8 cellular contexts compared by ENCODE assay signal in genomic region chr5:68217476-68217984, GRCh38. TPM values are rescaled to one million over a fixed set of nuclear protein-coding genes. Genes with fewer than 3 reads are reported as not detected.
DNase-seq lines count a peak whose midpoint lies in the region; ATAC-seq and TF ChIP-seq lines count a peak whose summit lies in the region.

No MANE protein-coding gene starts in this region.

- TF ChIP-seq POLR2A in esophagus squamous epithelium (IDR thresholded peaks at IDR 0.05): no peak
- no peak for TF ChIP-seq POLR2A in gastrocnemius medialis (IDR thresholded peaks at IDR 0.05)

- H3K27me3 ChIP-seq in SJSA1 (replicated peaks) (no peaks in the 10 kb centered on the region), esophagus squamous epithelium (no peaks in the 10 kb centered on the region), gastrocnemius medialis (no peaks in the 10 kb centered on the region)

- H3K4me1 ChIP-seq in SJSA1 (replicated peaks): peaks cover 6% of the 10 kb centered on the region
- H3K4me1 ChIP-seq in esophagus squamous epithelium: peaks cover 0 to 55% (median 12%) of the 10 kb centered on the region in 3 donors
- H3K4me1 ChIP-seq in gastrocnemius medialis: peaks cover 30 to 36% of the 10 kb centered on the region in 2 donors

- no peak for ATAC-seq in gastrocnemius medialis
- ATAC-seq in GM21825 (IDR thresholded peaks at IDR 0.05; ENCODE audit: unreplicated experiment): no peak
- ATAC-seq in HG02610 (IDR thresholded peaks at IDR 0.05; ENCODE audit: unreplicated experiment): no peak

- H3K27ac ChIP-seq in SJSA1 (no peak overlapping the region), esophagus squamous epithelium (peak overlapping the region; percentile 93 to 98 (median 96)), gastrocnemius medialis (peak overlapping the region; percentile 94 to 98 (median 96))

- H3K9me3 ChIP-seq in SJSA1 (replicated peaks) (no peaks in the 10 kb centered on the region), esophagus squamous epithelium (no peaks in the 10 kb centered on the region), gastrocnemius medialis (no peaks in the 10 kb centered on the region)

- WGBS in esophagus squamous epithelium, 2 donors: 7 to 17% methylated on average over 6 of the region's 6 CpGs

- H3K36me3 ChIP-seq in SJSA1: peaks cover 12% of the 10 kb centered on the region
- H3K36me3 ChIP-seq in esophagus squamous epithelium: peaks cover 0 to 14% (median 0%) of the 10 kb centered on the region in 3 donors
- H3K36me3 ChIP-seq in gastrocnemius medialis: peaks cover 0 to 11% of the 10 kb centered on the region in 2 donors

- in situ Hi-C loops in gastrocnemius medialis (cut with MboI; ENCODE audit: low sequenced_read_pairs in 4 of 4): loop anchor here in 1 of 4 donors (25.0 kb wide), 1 partner anchor 730 kb away; no protein-coding TSS in a partner anchor

- intact Hi-C loops in esophagus squamous epithelium (cut with DNase I): no loop called here
- intact Hi-C loops in gastrocnemius medialis (cut with DNase I; ENCODE audit: low total_unique reads): loop anchor here (5.0 kb wide), 3 partner anchors 35 to 725 kb away; no protein-coding TSS in a partner anchor

- TF ChIP-seq CTCF in GM12864 (IDR thresholded peaks at IDR 0.05; ENCODE audit: low read depth, low read length, missing control alignments) (no peak), esophagus squamous epithelium (IDR thresholded peaks at IDR 0.05) (no peak), gastrocnemius medialis (IDR thresholded peaks at IDR 0.05 in 4 of 5, conservative IDR thresholded peaks at IDR 0.05 in 1 of 5) (no peak)

- H3K4me3 ChIP-seq in GM12864 (ENCODE audit: low read depth, low read length) (peak overlapping the region; percentile 95), SJSA1 (peak overlapping the region; percentile 94), esophagus squamous epithelium (peak overlapping the region; percentile 89 to 98 (median 94)), gastrocnemius medialis (peak overlapping the region; percentile 85 to 100 (median 92))

- DNase-seq in GM12864 (ENCODE audit: low read depth): no peak
- DNase-seq in SJSA1 (ENCODE audit: low read depth in 1 of 2, low spot score in 2 of 2): peak in 1 of 2 experiments; percentile 3
- DNase-seq in esophagus squamous epithelium (lab: John Stamatoyannopoulos, UW): no peak
- DNase-seq in gastrocnemius medialis: no peak
- no peak for DNase-seq in DMS 273 treated with DMSO at 0.1 percent for 48 hours (lab: John Stamatoyannopoulos, UW)
- no peak for DNase-seq in NCI-H1694 treated with DMSO at 0.1 percent for 48 hours (lab: John Stamatoyannopoulos, UW)

RNA-seq across cellular contexts. Expression of gene PIK3R1, which starts 2.0 kb away (rescaled TPM):
- total RNA-seq in SJSA1 (2014; rRNA removed; shearing (Covaris generic)): 7.5 and 12.1 TPM in 2 replicates
- total RNA-seq in esophagus squamous epithelium (100 to 1,000 TPM in 1 of 4 donors, 10 to 100 TPM in 3; 15.9 to 114 (median 40.8) TPM), gastrocnemius medialis (100 to 1,000 TPM in 2 of 4 donors, 10 to 100 TPM in 2; 87.2 to 129 (median 100) TPM)
